ENCODE assay signal across 2 cellular contexts in genomic region chr1:15060104-15060503, GRCh38.
TF ChIP-seq lines count a peak whose summit lies in the region.

No MANE protein-coding gene starts in this region.

TF ChIP-seq in GM23338, 12 proteins besides CTCF, POLR2A, EP300 and RAD21 (continued from another document):
- TF ChIP-seq REST (IDR thresholded peaks at IDR 0.05; ENCODE audit: unreplicated experiment), result no peak

TF ChIP-seq in H1, 55 proteins besides CTCF, POLR2A, EP300 and RAD21 (continued from another document):
- TF ChIP-seq KDM5A (IDR thresholded peaks at IDR 0.05; ENCODE audit: low read length), result no peak
- no peak for TF ChIP-seq SAP30 (IDR thresholded peaks at IDR 0.05; ENCODE audit: insufficient read depth, insufficient replicate concordance, low read length)
